ENCODE assay signal across 1 cellular context in genomic region chr17:75707096-75707720, GRCh38.
TF ChIP-seq lines count a peak whose summit lies in the region.

No MANE protein-coding gene starts in this region.

TF ChIP-seq in A549, 52 proteins besides CTCF, POLR2A, EP300 and RAD21 (continued from another document):
- TF ChIP-seq, protein P1, sequence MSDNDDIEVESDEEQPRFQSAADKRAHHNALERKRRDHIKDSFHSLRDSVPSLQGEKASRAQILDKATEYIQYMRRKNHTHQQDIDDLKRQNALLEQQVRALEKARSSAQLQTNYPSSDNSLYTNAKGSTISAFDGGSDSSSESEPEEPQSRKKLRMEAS (IDR thresholded peaks at IDR 0.05), result peak; percentile 84
- TF ChIP-seq SMC3 (IDR thresholded peaks at IDR 0.05), result peak; percentile 44; the same call in 2 of the 3 replicates
